In the genomic region with DNA sequence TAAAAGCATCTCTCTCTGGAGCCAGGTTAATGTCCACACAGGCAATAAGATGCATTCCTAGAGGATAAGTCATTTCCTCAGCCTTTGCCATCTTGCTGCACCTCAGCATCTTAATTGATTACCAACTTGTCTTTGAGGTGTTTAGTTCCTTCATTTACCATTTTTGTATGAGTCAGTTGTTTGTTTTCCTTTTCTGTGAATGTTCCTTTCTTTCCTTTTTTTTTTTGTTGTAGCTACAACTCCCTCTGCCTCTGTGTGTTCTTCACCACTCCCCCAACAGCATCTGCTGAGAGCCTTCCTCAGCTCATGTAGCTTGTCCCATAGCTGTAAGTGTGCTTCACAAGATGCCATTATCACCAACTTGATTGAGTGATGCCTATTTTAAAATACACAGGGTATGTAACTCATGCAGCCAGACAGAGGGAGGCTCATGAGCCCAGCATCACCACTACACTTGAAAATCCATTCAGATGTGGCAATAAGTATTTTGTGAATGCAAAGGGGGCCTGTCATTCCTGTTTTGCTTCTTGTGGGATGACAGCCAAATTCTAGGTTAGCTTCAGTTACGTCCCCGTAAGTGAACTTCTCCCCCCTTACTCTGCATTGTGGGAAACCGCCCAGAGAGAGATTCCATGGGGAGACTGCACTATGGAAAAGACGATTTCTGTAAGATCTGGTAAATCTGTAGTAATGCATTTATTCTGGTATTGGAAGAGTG, we compare ENCODE assay signal across 14 cellular contexts.
DNase-seq lines count a peak whose midpoint lies in the region; ATAC-seq and TF ChIP-seq lines count a peak whose summit lies in the region.
"Had no signal": no experiment of that assay in that cellular context is flagged by ENCODE, and none has a peak within 500 bp of the region (broad histone marks: within the 10 kb centered on the region; RNA-seq: fewer than 3 reads in every experiment).

No MANE protein-coding gene starts in this region.

- no peaks in the 10 kb centered on the region for H3K36me3 Mint-ChIP-seq in CD8-positive, alpha-beta T cell
- no peaks in the 10 kb centered on the region for H3K36me3 Mint-ChIP-seq in activated CD4-positive, alpha-beta T cell treated with anti-CD3 and anti-CD28 coated beads for 36 hours (ENCODE audit: low read depth)

- CTCF ChIA-PET in CD8-positive, alpha-beta T cell (lab: Charles Lee), result no interaction called here
- CTCF ChIA-PET in activated CD4-positive, alpha-beta T cell treated with anti-CD3 and anti-CD28 coated beads for 36 hours (lab: Charles Lee), result no interaction called here

- no peak overlapping the region for H3K4me3 ChIP-seq in heart right ventricle
- no peak overlapping the region for H3K4me3 ChIP-seq in SJSA1
- no peak overlapping the region for H3K4me3 ChIP-seq in fibroblast of the aortic adventitia (ENCODE audit: low read depth, low read length)
- no peak overlapping the region for H3K4me3 ChIP-seq in CD8-positive, alpha-beta T cell (ENCODE audit: low read depth, low read length)
- H3K4me3 ChIP-seq: left lung had no signal

- H3K4me3 Mint-ChIP-seq in CD8-positive, alpha-beta T cell, result no peak overlapping the region
- no peak overlapping the region for H3K4me3 Mint-ChIP-seq in activated CD4-positive, alpha-beta T cell treated with anti-CD3 and anti-CD28 coated beads for 36 hours
- H3K4me3 Mint-ChIP-seq: activated CD8-positive, alpha-beta T cell treated with anti-CD3 and anti-CD28 coated beads, Interleukin-2, amount 10 ng/mL, durations not matched to agents 7 days and 5 days; T-helper 2 cell treated with Interferon-gamma antibody and Interleukin-4, amounts not matched to agents 5 μg/mL and 100 μg/mL, for 36 hours had no signal

- peak in 2 of 8 donors; percentile 34 to 43 for ATAC-seq in heart right ventricle
- no peak for ATAC-seq in Right ventricle myocardium inferior
- no peak for ATAC-seq in CD8-positive, alpha-beta T cell
- no peak for ATAC-seq in activated CD4-positive, alpha-beta T cell treated with anti-CD3 and anti-CD28 coated beads for 36 hours
- no peak for ATAC-seq in activated CD4-positive, CD25-positive, alpha-beta regulatory T cell treated with anti-CD3 and anti-CD28 coated beads, Interleukin-2, amount 50 U/mL, for 24 hours
- ATAC-seq: activated CD8-positive, alpha-beta T cell treated with anti-CD3 and anti-CD28 coated beads, Interleukin-2, amount 10 ng/mL, durations not matched to agents 7 days and 5 days; left lung had no signal

- peaks cover 0 to 29% (median 5%) of the 10 kb centered on the region in 9 donors for H3K4me1 ChIP-seq in heart right ventricle
- peaks cover 26% of the 10 kb centered on the region for H3K4me1 ChIP-seq in SJSA1 (replicated peaks)
- H3K4me1 ChIP-seq in CD8-positive, alpha-beta T cell (ENCODE audit: insufficient read depth, low read length), result no peaks in the 10 kb centered on the region

- peaks cover 2% of the 10 kb centered on the region for H3K27me3 Mint-ChIP-seq in CD8-positive, alpha-beta T cell (ENCODE audit: low read depth)
- peaks cover 1% of the 10 kb centered on the region for H3K27me3 Mint-ChIP-seq in activated CD4-positive, alpha-beta T cell treated with anti-CD3 and anti-CD28 coated beads for 36 hours

- H3K27ac ChIP-seq in heart right ventricle, result peak overlapping the region in 7 of 10 donors; percentile 39 to 78 (median 56)
- H3K27ac ChIP-seq in SJSA1, result peak overlapping the region; percentile 91
- no peak overlapping the region for H3K27ac ChIP-seq in CD8-positive, alpha-beta T cell (ENCODE audit: low read depth, low read length)
- H3K27ac ChIP-seq: left lung had no signal

- intact Hi-C loops in heart right ventricle (cut with DNase I) (loop anchor here in 1 of 10 donors (5.0 kb wide), 1 partner anchor 37 kb away; no protein-coding TSS in a partner anchor), Right ventricle myocardium inferior (cut with DNase I) (no loop called here)
- intact Hi-C loops in CD8-positive, alpha-beta T cell (cut with DNase I, micrococcal nuclease), result no loop called here
- intact Hi-C loops in activated CD4-positive, alpha-beta T cell treated with anti-CD3 and anti-CD28 coated beads for 36 hours (cut with DNase I, micrococcal nuclease), result no loop called here

- no peak overlapping the region for H3K27ac Mint-ChIP-seq in CD8-positive, alpha-beta T cell
- H3K27ac Mint-ChIP-seq in activated CD4-positive, alpha-beta T cell treated with anti-CD3 and anti-CD28 coated beads for 36 hours, result no peak overlapping the region
- H3K27ac Mint-ChIP-seq: activated CD8-positive, alpha-beta T cell treated with anti-CD3 and anti-CD28 coated beads, Interleukin-2, amount 10 ng/mL, durations not matched to agents 7 days and 5 days; T-helper 2 cell treated with Interferon-gamma antibody and Interleukin-4, amounts not matched to agents 5 μg/mL and 100 μg/mL, for 36 hours had no signal

- POLR2A ChIA-PET in CD8-positive, alpha-beta T cell (lab: Charles Lee), result no interaction called here
- POLR2A ChIA-PET in activated CD4-positive, alpha-beta T cell treated with anti-CD3 and anti-CD28 coated beads for 36 hours (lab: Charles Lee), result no interaction called here

- DNase-seq in heart right ventricle, result no peak
- no peak for DNase-seq in Right ventricle myocardium inferior (ENCODE audit: missing footprints)
- peak in 1 of 2 experiments; percentile 74 for DNase-seq in SJSA1 (ENCODE audit: low read depth in 1 of 2, low spot score in 2 of 2)
- DNase-seq in fibroblast of the aortic adventitia (ENCODE audit: low read depth), result peak; percentile 18
- no peak for DNase-seq in CD8-positive, alpha-beta T cell
- no peak for DNase-seq in activated CD4-positive, alpha-beta T cell treated with anti-CD3 and anti-CD28 coated beads for 36 hours
- DNase-seq in stimulated activated CD4-positive, alpha-beta T cell treated with anti-CD3 and anti-CD28 coated beads, Interleukin-15, amount 100 ng/mL, for 24 hours, result no peak
- DNase-seq: activated CD8-positive, alpha-beta T cell treated with anti-CD3 and anti-CD28 coated beads, Interleukin-2, amount 10 ng/mL, durations not matched to agents 7 days and 5 days; activated naive CD4-positive, alpha-beta T cell; left lung; NCI-H2029; stimulated activated CD8-positive, alpha-beta memory T cell treated with anti-CD3 and anti-CD28 coated beads, Interleukin-4, amount 100 ng/mL, for 48 hours had no signal

- no peaks in the 10 kb centered on the region for H3K27me3 ChIP-seq in heart right ventricle
- no peaks in the 10 kb centered on the region for H3K27me3 ChIP-seq in SJSA1 (replicated peaks)
- no peaks in the 10 kb centered on the region for H3K27me3 ChIP-seq in CD8-positive, alpha-beta T cell (ENCODE audit: insufficient read depth, low read length)
- H3K27me3 ChIP-seq: left lung had no signal

- WGBS in heart right ventricle, 2 donors, result 51 to 59% methylated on average over 4 of the region's 4 CpGs

- peaks cover 0 to 2% (median 0%) of the 10 kb centered on the region in 11 donors for H3K9me3 ChIP-seq in heart right ventricle
- no peaks in the 10 kb centered on the region for H3K9me3 ChIP-seq in SJSA1 (replicated peaks)
- no peaks in the 10 kb centered on the region for H3K9me3 ChIP-seq in CD8-positive, alpha-beta T cell (ENCODE audit: low read length)
- H3K9me3 ChIP-seq: left lung had no signal

- TF ChIP-seq CTCF in heart right ventricle (IDR thresholded peaks at IDR 0.05) (no peak), fibroblast of the aortic adventitia (IDR thresholded peaks at IDR 0.05; ENCODE audit: insufficient read depth, low read length) (no peak)
- TF ChIP-seq CTCF in CD8-positive, alpha-beta T cell (IDR thresholded peaks at IDR 0.05), result no peak

- H3K4me1 Mint-ChIP-seq in CD8-positive, alpha-beta T cell (ENCODE audit: low read depth), result no peaks in the 10 kb centered on the region
- H3K4me1 Mint-ChIP-seq in activated CD4-positive, alpha-beta T cell treated with anti-CD3 and anti-CD28 coated beads for 36 hours, result no peaks in the 10 kb centered on the region

- H3K36me3 ChIP-seq in heart right ventricle (no peaks in the 10 kb centered on the region), SJSA1 (no peaks in the 10 kb centered on the region)
- H3K36me3 ChIP-seq in CD8-positive, alpha-beta T cell (ENCODE audit: insufficient read depth, low read length), result no peaks in the 10 kb centered on the region
- H3K36me3 ChIP-seq: left lung had no signal

- no peaks in the 10 kb centered on the region for H3K9me3 Mint-ChIP-seq in CD8-positive, alpha-beta T cell
- H3K9me3 Mint-ChIP-seq in activated CD4-positive, alpha-beta T cell treated with anti-CD3 and anti-CD28 coated beads for 36 hours (ENCODE audit: low read depth), result no peaks in the 10 kb centered on the region
- H3K9me3 Mint-ChIP-seq: T-helper 2 cell treated with Interferon-gamma antibody and Interleukin-4, amounts not matched to agents 5 μg/mL and 100 μg/mL, for 36 hours had no signal
